ENCODE assay signal across 1 cellular context in the genomic region with DNA sequence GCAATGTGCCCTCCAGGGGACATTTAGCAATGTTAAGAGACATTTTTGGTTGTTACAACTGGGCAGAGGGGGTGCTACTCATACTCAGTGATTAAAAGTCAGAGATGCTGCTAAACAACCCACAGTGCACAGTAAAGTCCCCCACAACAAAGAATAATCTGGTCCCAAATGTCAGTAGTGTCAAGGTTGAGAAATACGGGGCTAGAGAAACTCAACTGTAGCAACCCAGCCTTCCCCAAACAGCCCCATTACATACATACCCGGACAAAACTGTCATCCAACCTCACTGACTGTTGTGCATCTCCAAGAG.
TF ChIP-seq lines count a peak whose summit lies in the region.

No MANE protein-coding gene starts in this region.

TF ChIP-seq in IMR-90, 13 proteins besides CTCF, POLR2A, EP300 and RAD21:
- TF ChIP-seq BHLHE40 (IDR thresholded peaks at IDR 0.05; ENCODE audit: low read depth, low read length) (no peak), FOS (IDR thresholded peaks at IDR 0.05; ENCODE audit: low read depth, low read length) (no peak), NFE2L2 (IDR thresholded peaks at IDR 0.05; ENCODE audit: low read depth, low read length) (no peak), RCOR1 (IDR thresholded peaks at IDR 0.05; ENCODE audit: insufficient replicate concordance, low read length) (no peak), RFX5 (IDR thresholded peaks at IDR 0.05; ENCODE audit: low read depth, low read length) (no peak), MXI1 (IDR thresholded peaks at IDR 0.05; ENCODE audit: borderline replicate concordance, low read depth, low read length) (no peak), MAZ (IDR thresholded peaks at IDR 0.05; ENCODE audit: borderline replicate concordance, low read depth, low read length) (no peak), MAFK (IDR thresholded peaks at IDR 0.05; ENCODE audit: low read depth, low read length) (no peak)
- TF ChIP-seq, protein P1, sequence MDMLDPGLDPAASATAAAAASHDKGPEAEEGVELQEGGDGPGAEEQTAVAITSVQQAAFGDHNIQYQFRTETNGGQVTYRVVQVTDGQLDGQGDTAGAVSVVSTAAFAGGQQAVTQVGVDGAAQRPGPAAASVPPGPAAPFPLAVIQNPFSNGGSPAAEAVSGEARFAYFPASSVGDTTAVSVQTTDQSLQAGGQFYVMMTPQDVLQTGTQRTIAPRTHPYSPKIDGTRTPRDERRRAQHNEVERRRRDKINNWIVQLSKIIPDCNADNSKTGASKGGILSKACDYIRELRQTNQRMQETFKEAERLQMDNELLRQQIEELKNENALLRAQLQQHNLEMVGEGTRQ (IDR thresholded peaks at IDR 0.05; ENCODE audit: low read depth, low read length) = no peak
- TF ChIP-seq, protein P2, sequence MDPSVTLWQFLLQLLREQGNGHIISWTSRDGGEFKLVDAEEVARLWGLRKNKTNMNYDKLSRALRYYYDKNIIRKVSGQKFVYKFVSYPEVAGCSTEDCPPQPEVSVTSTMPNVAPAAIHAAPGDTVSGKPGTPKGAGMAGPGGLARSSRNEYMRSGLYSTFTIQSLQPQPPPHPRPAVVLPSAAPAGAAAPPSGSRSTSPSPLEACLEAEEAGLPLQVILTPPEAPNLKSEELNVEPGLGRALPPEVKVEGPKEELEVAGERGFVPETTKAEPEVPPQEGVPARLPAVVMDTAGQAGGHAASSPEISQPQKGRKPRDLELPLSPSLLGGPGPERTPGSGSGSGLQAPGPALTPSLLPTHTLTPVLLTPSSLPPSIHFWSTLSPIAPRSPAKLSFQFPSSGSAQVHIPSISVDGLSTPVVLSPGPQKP (IDR thresholded peaks at IDR 0.05; ENCODE audit: borderline replicate concordance, low read depth, low read length) = no peak
